Comparison of ENCODE assay signal across 23 cellular contexts in the genomic region with DNA sequence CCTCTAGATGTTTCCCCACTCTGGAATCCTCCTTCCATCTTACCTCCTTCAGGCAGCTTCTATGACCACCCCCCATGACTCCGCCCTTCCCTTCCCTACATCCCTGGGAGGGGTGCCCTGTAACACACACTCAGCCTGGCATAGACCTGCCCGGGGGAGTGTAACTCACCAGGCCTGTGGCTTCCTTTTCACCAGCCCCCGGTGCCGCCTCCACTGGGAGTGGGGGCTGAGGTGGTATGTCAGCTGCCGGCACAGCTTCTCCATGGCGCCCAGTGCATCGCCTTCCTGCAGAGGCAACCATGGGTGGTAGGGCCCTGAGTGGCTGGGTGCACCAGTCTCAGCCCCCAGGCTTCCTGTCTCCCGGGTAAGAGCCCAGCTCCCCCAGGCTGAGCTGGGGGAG. TPM values are rescaled to one million over a fixed set of nuclear protein-coding genes. Genes with fewer than 3 reads are reported as not detected.
DNase-seq lines count a peak whose midpoint lies in the region; ATAC-seq and TF ChIP-seq lines count a peak whose summit lies in the region.
"Had no signal": no experiment of that assay in that cellular context is flagged by ENCODE, and none has a peak within 500 bp of the region (broad histone marks: within the 10 kb centered on the region; RNA-seq: fewer than 3 reads in every experiment).

No MANE protein-coding gene starts in this region.

- H2AFZ ChIP-seq in osteoblast (ENCODE audit: low read length) = no peak overlapping the region

- DNase-seq in activated naive CD4-positive, alpha-beta T cell treated with anti-CD3 and anti-CD28 coated beads, Interleukin-2, amount 50 U/mL, for 16 hours = no peak
- DNase-seq in activated CD8-positive, alpha-beta T cell treated with anti-CD3 and anti-CD28 coated beads, Interleukin-2, amount 10 ng/mL, durations not matched to agents 7 days and 5 days = no peak
- DNase-seq in osteoblast (ENCODE audit: insufficient read length, low spot score, missing footprints) (peak; percentile 43), cerebellar cortex (ENCODE audit: low spot score) (no peak), medulla oblongata (ENCODE audit: extremely low spot score) (no peak)
- DNase-seq in naive thymus-derived CD8-positive, alpha-beta T cell = no peak
- DNase-seq: activated B cell treated with CpG ODN at 0.5 μM for 24 hours; DMS53; effector memory CD8-positive, alpha-beta T cell; KBM-7; left ventricle myocardium inferior; NCI-H1092 treated with DMSO at 0.1 percent for 48 hours; NCI-H2081 treated with DMSO at 0.1 percent for 48 hours; NCI-H524 treated with DMSO at 0.1 percent for 48 hours; SHP77 treated with DMSO at 0.1 percent for 48 hours; spleen; stimulated activated CD8-positive, alpha-beta memory T cell treated with anti-CD3 and anti-CD28 coated beads, Interleukin-4, amount 100 ng/mL, for 48 hours had no signal

- H3K36me3 Mint-ChIP-seq in activated naive CD4-positive, alpha-beta T cell treated with anti-CD3 and anti-CD28 coated beads, Interleukin-2, amount 50 U/mL, for 24 hours = peaks cover 5% of the 10 kb centered on the region
- H3K36me3 Mint-ChIP-seq in activated CD8-positive, alpha-beta T cell treated with anti-CD3 and anti-CD28 coated beads, Interleukin-2, amount 10 ng/mL, durations not matched to agents 7 days and 5 days (ENCODE audit: low read depth) = peaks cover 48% of the 10 kb centered on the region
- H3K36me3 Mint-ChIP-seq in naive thymus-derived CD8-positive, alpha-beta T cell = peaks cover 0 to 39% (median 0%) of the 10 kb centered on the region in 3 donors

- no peaks in the 10 kb centered on the region for H3K27me3 Mint-ChIP-seq in activated naive CD4-positive, alpha-beta T cell treated with anti-CD3 and anti-CD28 coated beads, Interleukin-2, amount 50 U/mL, for 24 hours
- no peaks in the 10 kb centered on the region for H3K27me3 Mint-ChIP-seq in activated CD8-positive, alpha-beta T cell treated with anti-CD3 and anti-CD28 coated beads, Interleukin-2, amount 10 ng/mL, durations not matched to agents 7 days and 5 days (ENCODE audit: low read depth)
- H3K27me3 Mint-ChIP-seq in naive thymus-derived CD8-positive, alpha-beta T cell = no peaks in the 10 kb centered on the region
- H3K27me3 Mint-ChIP-seq: activated B cell treated with CpG ODN at 0.5 μM for 24 hours; CD4-positive, alpha-beta memory T cell; central memory CD8-positive, alpha-beta T cell; effector memory CD8-positive, alpha-beta T cell had no signal

- peaks cover 17% of the 10 kb centered on the region for H3K79me2 ChIP-seq in osteoblast (ENCODE audit: insufficient read depth, low read length)

- peaks cover 21% of the 10 kb centered on the region for H3K4me1 Mint-ChIP-seq in activated naive CD4-positive, alpha-beta T cell treated with anti-CD3 and anti-CD28 coated beads, Interleukin-2, amount 50 U/mL, for 24 hours
- peaks cover 32% of the 10 kb centered on the region for H3K4me1 Mint-ChIP-seq in activated CD8-positive, alpha-beta T cell treated with anti-CD3 and anti-CD28 coated beads, Interleukin-2, amount 10 ng/mL, durations not matched to agents 7 days and 5 days (ENCODE audit: low read depth)
- H3K4me1 Mint-ChIP-seq in naive thymus-derived CD8-positive, alpha-beta T cell = peaks cover 5 to 36% (median 16%) of the 10 kb centered on the region in 4 donors

- CTCF ChIA-PET in activated CD8-positive, alpha-beta T cell treated with anti-CD3 and anti-CD28 coated beads, Interleukin-2, amount 10 ng/mL, durations not matched to agents 7 days and 5 days (lab: Charles Lee) = interaction anchor here (1.6 kb wide), 1 partner anchor 74 kb away, joined by 5 read pairs; no protein-coding TSS in a partner anchor

- TF ChIP-seq CTCF in osteoblast (IDR thresholded peaks at IDR 0.05; ENCODE audit: extremely low read depth, low read depth, low read length) = no peak

- POLR2A ChIA-PET in activated CD8-positive, alpha-beta T cell treated with anti-CD3 and anti-CD28 coated beads, Interleukin-2, amount 10 ng/mL, durations not matched to agents 7 days and 5 days (lab: Charles Lee) = no interaction called here
- POLR2A ChIA-PET in naive thymus-derived CD8-positive, alpha-beta T cell (lab: Charles Lee) = interaction anchor here (1.2 kb wide), 1 partner anchor 9 kb away, joined by 6 read pairs; no protein-coding TSS in a partner anchor

- no peak for ATAC-seq in activated CD8-positive, alpha-beta T cell treated with anti-CD3 and anti-CD28 coated beads, Interleukin-2, amount 10 ng/mL, durations not matched to agents 7 days and 5 days
- no peak for ATAC-seq in naive thymus-derived CD8-positive, alpha-beta T cell
- ATAC-seq: effector memory CD8-positive, alpha-beta T cell had no signal

- H3K9me3 Mint-ChIP-seq in activated naive CD4-positive, alpha-beta T cell treated with anti-CD3 and anti-CD28 coated beads, Interleukin-2, amount 50 U/mL, for 24 hours = no peaks in the 10 kb centered on the region
- no peaks in the 10 kb centered on the region for H3K9me3 Mint-ChIP-seq in activated CD8-positive, alpha-beta T cell treated with anti-CD3 and anti-CD28 coated beads, Interleukin-2, amount 10 ng/mL, durations not matched to agents 7 days and 5 days (ENCODE audit: insufficient read depth)
- no peaks in the 10 kb centered on the region for H3K9me3 Mint-ChIP-seq in naive thymus-derived CD8-positive, alpha-beta T cell
- H3K9me3 Mint-ChIP-seq: activated B cell treated with CpG ODN at 0.5 μM for 24 hours; activated T-helper 1 cell treated with anti-CD3 and anti-CD28 coated beads, Interleukin-12 subunit alpha, Interleukin-12 subunit beta, Interleukin-2, Interleukin-4 antibody, amounts not matched to agents 30 ng/mL and 10 ng/mL and 1 ng/mL, durations not matched to agents 14 hours and 24 hours and 36 hours; CD4-positive, alpha-beta memory T cell; central memory CD8-positive, alpha-beta T cell; effector memory CD8-positive, alpha-beta T cell had no signal

- no peak overlapping the region for H3K9ac ChIP-seq in HUES48 (ENCODE audit: low read depth, low read length)

- peaks cover 67% of the 10 kb centered on the region for H4K20me1 ChIP-seq in osteoblast (ENCODE audit: insufficient read depth, low read length)

- H3K4me2 ChIP-seq in osteoblast (ENCODE audit: insufficient read depth, low read length) = no peak overlapping the region

- peak overlapping the region; percentile 5 for H3K27ac ChIP-seq in HUES48 (ENCODE audit: low read depth, low read length)
- H3K27ac ChIP-seq in osteoblast (ENCODE audit: low read depth, low read length) = no peak overlapping the region
- H3K27ac ChIP-seq: left ventricle myocardium inferior had no signal

- H3K4me3 ChIP-seq in HUES48 (ENCODE audit: low read depth, low read length) (no peak overlapping the region), osteoblast (ENCODE audit: insufficient read depth, low read length) (no peak overlapping the region)
- H3K4me3 ChIP-seq: left ventricle myocardium inferior, spleen had no signal

- no peaks in the 10 kb centered on the region for H3K27me3 ChIP-seq in HUES48 (ENCODE audit: control insufficient read depth, insufficient read depth, low read length)
- no peaks in the 10 kb centered on the region for H3K27me3 ChIP-seq in osteoblast (ENCODE audit: insufficient read depth, low read length)
- H3K27me3 ChIP-seq: neutrophil, spleen had no signal

- peaks cover 49% of the 10 kb centered on the region for H3K36me3 ChIP-seq in HUES48 (ENCODE audit: control insufficient read depth, insufficient read depth, low read length)
- peaks cover 49% of the 10 kb centered on the region for H3K36me3 ChIP-seq in osteoblast (ENCODE audit: insufficient read depth, low read length)

- H3K4me1 ChIP-seq in HUES48 (ENCODE audit: control insufficient read depth, insufficient read depth, low read length) (no peaks in the 10 kb centered on the region), osteoblast (ENCODE audit: insufficient read depth, low read length) (peaks cover 3% of the 10 kb centered on the region)

- no peak overlapping the region for H3K4me3 Mint-ChIP-seq in activated naive CD4-positive, alpha-beta T cell treated with anti-CD3 and anti-CD28 coated beads, Interleukin-2, amount 50 U/mL, for 24 hours
- H3K4me3 Mint-ChIP-seq in activated CD8-positive, alpha-beta T cell treated with anti-CD3 and anti-CD28 coated beads, Interleukin-2, amount 10 ng/mL, durations not matched to agents 7 days and 5 days = no peak overlapping the region
- no peak overlapping the region for H3K4me3 Mint-ChIP-seq in naive thymus-derived CD8-positive, alpha-beta T cell
- H3K4me3 Mint-ChIP-seq: activated B cell treated with CpG ODN at 0.5 μM for 24 hours; activated T-helper 1 cell treated with anti-CD3 and anti-CD28 coated beads, Interleukin-12 subunit alpha, Interleukin-12 subunit beta, Interleukin-2, Interleukin-4 antibody, amounts not matched to agents 30 ng/mL and 10 ng/mL and 1 ng/mL, durations not matched to agents 14 hours and 24 hours and 36 hours; CD4-positive, alpha-beta memory T cell; central memory CD8-positive, alpha-beta T cell; effector memory CD8-positive, alpha-beta T cell had no signal

- H3K9me3 ChIP-seq in HUES48 (ENCODE audit: control insufficient read depth, insufficient read depth, low read length) (no peaks in the 10 kb centered on the region), osteoblast (ENCODE audit: low read depth, low read length) (no peaks in the 10 kb centered on the region)
- H3K9me3 ChIP-seq: left ventricle myocardium inferior, neutrophil, spleen had no signal

- peak overlapping the region; percentile 35 for H3K27ac Mint-ChIP-seq in activated naive CD4-positive, alpha-beta T cell treated with anti-CD3 and anti-CD28 coated beads, Interleukin-2, amount 50 U/mL, for 24 hours
- peak overlapping the region; percentile 69 for H3K27ac Mint-ChIP-seq in activated CD8-positive, alpha-beta T cell treated with anti-CD3 and anti-CD28 coated beads, Interleukin-2, amount 10 ng/mL, durations not matched to agents 7 days and 5 days
- H3K27ac Mint-ChIP-seq in naive thymus-derived CD8-positive, alpha-beta T cell = peak overlapping the region in 4 of 10 donors; percentile 8 to 28 (median 18)
- H3K27ac Mint-ChIP-seq: activated B cell treated with CpG ODN at 0.5 μM for 24 hours; activated T-helper 1 cell treated with anti-CD3 and anti-CD28 coated beads, Interleukin-12 subunit alpha, Interleukin-12 subunit beta, Interleukin-2, Interleukin-4 antibody, amounts not matched to agents 30 ng/mL and 10 ng/mL and 1 ng/mL, durations not matched to agents 14 hours and 24 hours and 36 hours had no signal

RNA-seq across cellular contexts. Expression of a gene that starts 32.3 kb away (rescaled TPM):
- total RNA-seq in activated CD8-positive, alpha-beta T cell treated with anti-CD3 and anti-CD28 coated beads, Interleukin-2, amount 10 ng/mL, durations not matched to agents 7 days and 5 days = 100 to 1,000 TPM; 124 to 134 TPM
- total RNA-seq in osteoblast = 62.5 and 71.3 TPM in 2 replicates
- 10 to 100 TPM; 60.9 to 65.0 TPM for total RNA-seq in naive thymus-derived CD8-positive, alpha-beta T cell
- 100 to 1,000 TPM in 1 of 3 donors, 10 to 100 TPM in 2; 87.0 to 109 (median 90.6) TPM for polyA plus RNA-seq in naive thymus-derived CD8-positive, alpha-beta T cell

RNA-seq across cellular contexts. Expression of a gene that starts 44.3 kb away (rescaled TPM):
- 1 to 10 TPM; 3.6 to 5.7 TPM for total RNA-seq in activated CD8-positive, alpha-beta T cell treated with anti-CD3 and anti-CD28 coated beads, Interleukin-2, amount 10 ng/mL, durations not matched to agents 7 days and 5 days
- total RNA-seq in osteoblast = 0.88 and 1.4 TPM in 2 replicates
- 1 to 10 TPM; 7.4 to 8.9 TPM for total RNA-seq in naive thymus-derived CD8-positive, alpha-beta T cell
- 1 to 10 TPM; 1.8 to 3.1 (median 2.1) TPM for polyA plus RNA-seq in naive thymus-derived CD8-positive, alpha-beta T cell
